11 cellular contexts compared by ENCODE assay signal in the genomic region with DNA sequence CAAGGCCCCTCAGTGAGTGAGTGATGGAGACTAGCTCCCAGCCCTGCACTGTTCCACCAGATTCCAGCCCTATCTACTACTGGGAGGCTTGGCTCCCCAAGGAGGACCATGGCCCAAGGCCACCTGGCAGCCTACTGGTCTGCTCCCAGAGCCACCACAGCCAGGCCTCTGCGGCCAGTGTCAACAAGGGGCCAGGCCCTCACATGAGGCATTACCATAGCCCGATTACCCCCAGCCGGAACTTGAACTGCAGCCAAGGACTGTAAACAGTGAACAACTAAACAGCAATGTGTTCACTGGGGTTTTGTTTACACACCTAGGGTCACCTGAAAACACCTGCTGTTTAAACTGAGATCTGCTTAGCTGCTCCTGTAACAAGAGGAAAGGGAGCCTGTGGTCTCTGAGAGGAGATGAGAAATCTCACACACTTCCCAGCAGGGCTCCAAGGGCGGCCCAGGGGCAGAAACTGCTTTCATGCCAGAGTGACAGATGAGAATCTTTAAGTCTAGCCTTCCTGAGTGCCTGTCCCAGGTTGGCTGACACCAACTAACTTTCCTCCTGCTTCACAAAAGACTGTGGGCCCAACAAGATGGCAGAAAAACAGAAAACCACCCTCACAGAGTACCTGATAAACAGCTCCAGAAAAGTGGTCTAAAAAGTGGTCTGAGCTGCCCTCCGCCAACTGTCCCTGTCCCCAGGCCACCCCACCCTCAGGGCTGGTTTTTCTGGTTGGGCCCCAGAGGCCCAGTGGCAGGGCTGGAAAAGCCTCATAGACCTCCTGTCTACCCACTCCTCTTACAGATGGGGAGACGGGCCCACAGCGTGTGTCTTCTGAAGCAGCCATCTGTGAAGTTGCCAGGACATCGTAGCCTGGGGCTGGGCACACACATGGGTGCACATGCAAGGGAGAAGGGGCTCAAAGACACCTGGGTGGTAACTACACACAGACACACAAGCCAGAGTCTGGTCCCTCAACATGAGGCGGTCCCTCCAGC. TPM values are rescaled to one million over a fixed set of nuclear protein-coding genes. Genes with fewer than 3 reads are reported as not detected.
DNase-seq lines count a peak whose midpoint lies in the region; ATAC-seq and TF ChIP-seq lines count a peak whose summit lies in the region.
"Had no signal": no experiment of that assay in that cellular context is flagged by ENCODE, and none has a peak within 500 bp of the region (broad histone marks: within the 10 kb centered on the region; RNA-seq: fewer than 3 reads in every experiment).

No MANE protein-coding gene starts in this region.

- no peaks in the 10 kb centered on the region for H3K9me3 Mint-ChIP-seq in natural killer cell

- peaks cover 13 to 36% of the 10 kb centered on the region in 2 donors for H3K4me1 Mint-ChIP-seq in natural killer cell

- H3K36me3 ChIP-seq in brain microvascular endothelial cell (replicated peaks), result peaks cover 79% of the 10 kb centered on the region

- H3K27me3 ChIP-seq in brain microvascular endothelial cell (replicated peaks), result no peaks in the 10 kb centered on the region

- no peaks in the 10 kb centered on the region for H3K27me3 Mint-ChIP-seq in natural killer cell (ENCODE audit: low read depth in 2 of 2)

- H3K27ac Mint-ChIP-seq in natural killer cell, result peak overlapping the region; percentile 22 to 45

- in situ Hi-C loops in brain microvascular endothelial cell (cut with HindIII; ENCODE audit: low pct_ligation_motif_present, low sequenced_read_pairs), result no loop called here

- intact Hi-C loops in natural killer cell (cut with micrococcal nuclease), result no loop called here

- H3K27ac ChIP-seq in cingulate gyrus (ENCODE audit: low read depth, low read length) (peak overlapping the region; percentile 39), brain microvascular endothelial cell (no peak overlapping the region)

- DNase-seq in DMS153 (lab: John Stamatoyannopoulos, UW) (peak; percentile 99), NCI-H2107 (lab: John Stamatoyannopoulos, UW) (peak; percentile 92), natural killer cell (no peak), hippocampal formation (lab: John Stamatoyannopoulos, UW) (no peak), brain microvascular endothelial cell (no peak), GF-D8 (lab: John Stamatoyannopoulos, UW) (no peak)
- DNase-seq: activated gamma-delta T cell; DND-41; NK-92 treated with Interleukin-12 subunit alpha and Interleukin-12 subunit beta, amount 100 ng/mL, for 24 hours had no signal

- TF ChIP-seq CTCF in natural killer cell (IDR thresholded peaks at IDR 0.05) (no peak), brain microvascular endothelial cell (IDR thresholded peaks at IDR 0.05; ENCODE audit: low read depth, low read length, missing control alignments) (no peak)

- peaks cover 9% of the 10 kb centered on the region for H3K36me3 Mint-ChIP-seq in natural killer cell

- no peak overlapping the region for H3K4me3 Mint-ChIP-seq in natural killer cell

- no peak overlapping the region for H3K4me3 ChIP-seq in brain microvascular endothelial cell (ENCODE audit: low read depth, low read length)

- peak in 1 of 3 donors; percentile 8 for ATAC-seq in natural killer cell
- no peak for ATAC-seq in GM19328 (IDR thresholded peaks at IDR 0.05; ENCODE audit: unreplicated experiment)

RNA-seq across cellular contexts. Expression of gene MEF2D, which starts 28.8 kb away (rescaled TPM):
- 100 to 1,000 TPM; 232 to 298 (median 284) TPM for total RNA-seq in natural killer cell

Comparison
In these comparisons a context has a peak if more than half of its experiments do, and no peak if none do; other contexts are left out.
1. DNase-seq: peak in DMS153 (single experiment) and NCI-H2107 (single experiment); none in natural killer cell (single experiment), hippocampal formation (0 of 2), brain microvascular endothelial cell (single experiment) and GF-D8 (single experiment).